ENCODE assay signal across 1 cellular context in genomic region chr1:29230553-29231378, GRCh38.
A peak's percentile ranks its signal among the peaks of the same experiment; 100 is the strongest.
TF ChIP-seq lines count a peak whose summit lies in the region.

MECR (minus strand) TSS chr1:29230934; CDS start chr1:29230906, 28 bp downstream.

TF ChIP-seq in HepG2, 621 proteins besides CTCF, POLR2A, EP300 and RAD21 (continued from another document and continues in another):
- TF ChIP-seq TRIM22 (IDR thresholded peaks at IDR 0.05), result no peak
- TF ChIP-seq ZFP1 (CRISPR knock-in tag; IDR thresholded peaks at IDR 0.05), result no peak
- no peak for TF ChIP-seq FOXJ3 (CRISPR knock-in tag; IDR thresholded peaks at IDR 0.05; ENCODE audit: borderline replicate concordance)
- TF ChIP-seq TMF1 (CRISPR knock-in tag; IDR thresholded peaks at IDR 0.05; ENCODE audit: low read depth), result no peak
- 0 out of 2 replicates have a peak, but pooled peaks have one; percentile 28 for TF ChIP-seq ZNF225 (CRISPR knock-in tag; IDR thresholded peaks at IDR 0.05)
- peak; percentile 24; the same call in 1 of the 2 replicates for TF ChIP-seq ADNP (CRISPR knock-in tag; IDR thresholded peaks at IDR 0.05)
- TF ChIP-seq ZNF503 (CRISPR knock-in tag; IDR thresholded peaks at IDR 0.05), result peak; percentile 64
- TF ChIP-seq ZBTB10 (CRISPR knock-in tag; IDR thresholded peaks at IDR 0.05; ENCODE audit: borderline replicate concordance), result peak; percentile 58; the same call in 1 of the 2 replicates
- TF ChIP-seq THRA (CRISPR knock-in tag; IDR thresholded peaks at IDR 0.05; ENCODE audit: borderline replicate concordance), result peak; percentile 53
- TF ChIP-seq RFX1 (IDR thresholded peaks at IDR 0.05), result no peak
- TF ChIP-seq ZNF326 (CRISPR knock-in tag; IDR thresholded peaks at IDR 0.05; ENCODE audit: borderline replicate concordance), result no peak
- TF ChIP-seq ZBTB4 (CRISPR knock-in tag; IDR thresholded peaks at IDR 0.05; ENCODE audit: borderline replicate concordance), result 0 out of 2 replicates have a peak, but pooled peaks have one; percentile 39
- 0 out of 2 replicates have a peak, but pooled peaks have one; percentile 41 for TF ChIP-seq SALL2 (CRISPR knock-in tag; IDR thresholded peaks at IDR 0.05)
- TF ChIP-seq ZNF329 (CRISPR knock-in tag; IDR thresholded peaks at IDR 0.05; ENCODE audit: low read depth), result no peak
- peak; percentile 36; the same call in 1 of the 2 replicates for TF ChIP-seq ZNF331 (CRISPR knock-in tag; IDR thresholded peaks at IDR 0.05)
- peak; percentile 66; the same call in 1 of the 2 replicates for TF ChIP-seq KAT7 (CRISPR knock-in tag; IDR thresholded peaks at IDR 0.05; ENCODE audit: borderline replicate concordance)
- peak; percentile 72 to 81; a peak in 3 of 4 replicates for TF ChIP-seq HMGXB4 (CRISPR knock-in tag; IDR thresholded peaks at IDR 0.05; ENCODE audit: borderline replicate concordance in 1 of 2, low read depth in 1 of 2)
- no peak for TF ChIP-seq TCF7L2 (IDR thresholded peaks at IDR 0.05; ENCODE audit: low read depth, low read length)
- TF ChIP-seq RFXANK (CRISPR knock-in tag; IDR thresholded peaks at IDR 0.05), result no peak
- peak; percentile 79 for TF ChIP-seq HNF1B (CRISPR knock-in tag; IDR thresholded peaks at IDR 0.05)
- peak; percentile 96 for TF ChIP-seq ZNF501 (CRISPR knock-in tag; IDR thresholded peaks at IDR 0.05)
- no peak for TF ChIP-seq ZBTB3 (CRISPR knock-in tag; IDR thresholded peaks at IDR 0.05; ENCODE audit: borderline replicate concordance, low read depth)
- no peak for TF ChIP-seq HNRNPH1 (optimal IDR thresholded peaks at IDR 0.05; ENCODE audit: low read depth, low read length)
- TF ChIP-seq ZNF207 (IDR thresholded peaks at IDR 0.05; ENCODE audit: borderline replicate concordance), result no peak
- TF ChIP-seq ZNF12 (CRISPR knock-in tag; IDR thresholded peaks at IDR 0.05), result no peak
- no peak for TF ChIP-seq SMYD3 (CRISPR knock-in tag; IDR thresholded peaks at IDR 0.05)
- no peak for TF ChIP-seq PAF1 (CRISPR knock-in tag; IDR thresholded peaks at IDR 0.05)
- TF ChIP-seq USF2 (IDR thresholded peaks at IDR 0.05; ENCODE audit: low read depth, low read length), result no peak
- no peak for TF ChIP-seq USF2 (CRISPR knock-in tag; IDR thresholded peaks at IDR 0.05; ENCODE audit: borderline replicate concordance)
- no peak for TF ChIP-seq GFI1 (CRISPR knock-in tag; IDR thresholded peaks at IDR 0.05; ENCODE audit: borderline replicate concordance)
- no peak; the same call in 1 of the 2 replicates for TF ChIP-seq ETV5 (CRISPR knock-in tag; IDR thresholded peaks at IDR 0.05; ENCODE audit: borderline replicate concordance)
- no peak for TF ChIP-seq ZNF543 (CRISPR knock-in tag; IDR thresholded peaks at IDR 0.05)
- TF ChIP-seq XRCC5 (optimal IDR thresholded peaks at IDR 0.05; ENCODE audit: low read length), result peak; percentile 70
- 0 out of 2 replicates have a peak, but pooled peaks have one; percentile 37 for TF ChIP-seq BCL3 (CRISPR knock-in tag; IDR thresholded peaks at IDR 0.05)
- TF ChIP-seq DMAP1 (CRISPR knock-in tag; IDR thresholded peaks at IDR 0.05), result peak; percentile 76
- no peak for TF ChIP-seq ZNF564 (CRISPR knock-in tag; IDR thresholded peaks at IDR 0.05)
- TF ChIP-seq MTA1 (CRISPR knock-in tag; IDR thresholded peaks at IDR 0.05; ENCODE audit: borderline replicate concordance), result no peak; the same call in 1 of the 2 replicates
- TF ChIP-seq ZNF800 (CRISPR knock-in tag; IDR thresholded peaks at IDR 0.05), result peak; percentile 72
